In the genomic region with DNA sequence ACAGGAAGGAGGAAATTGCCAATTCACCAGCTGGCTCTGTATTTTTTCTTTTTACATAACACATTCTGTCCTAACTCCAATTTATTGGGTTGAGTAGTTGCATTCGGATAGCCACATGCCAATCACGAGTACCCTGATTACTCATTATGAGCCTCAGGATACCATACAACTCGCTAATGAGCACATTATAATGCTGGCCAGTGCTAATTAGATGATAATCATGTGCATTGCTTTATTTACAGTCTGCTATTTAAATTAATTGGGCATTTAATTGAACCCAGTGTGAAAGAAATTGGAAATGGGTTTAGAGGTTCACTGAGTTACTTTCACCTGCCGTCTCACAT, we compare ENCODE assay signal across 21 cellular contexts. TPM values are rescaled to one million over a fixed set of nuclear protein-coding genes. Genes with fewer than 3 reads are reported as not detected.
"Had no signal": no experiment of that assay in that cellular context is flagged by ENCODE, and none has a peak within 500 bp of the region (broad histone marks: within the 10 kb centered on the region; RNA-seq: fewer than 3 reads in every experiment).

No MANE protein-coding gene starts in this region.

- ATAC-seq: esophagus mucosa; gastrocnemius medialis; left lobe of liver; naive thymus-derived CD4-positive, alpha-beta T cell; psoas muscle; right lobe of liver had no signal

- H3K27ac Mint-ChIP-seq: naive thymus-derived CD4-positive, alpha-beta T cell; nephron progenitor cell; type B pancreatic cell had no signal

- H3K36me3 Mint-ChIP-seq: type B pancreatic cell had no signal

- H3K27me3 ChIP-seq: gastrocnemius medialis, right lobe of liver had no signal

- H3K4me3 ChIP-seq: coronary artery, gastrocnemius medialis, psoas muscle, right lobe of liver, stomach had no signal

- H3K4me3 Mint-ChIP-seq: naive thymus-derived CD4-positive, alpha-beta T cell; nephron progenitor cell; type B pancreatic cell had no signal

- H3K4me1 Mint-ChIP-seq: nephron progenitor cell had no signal

- H3K9me3 ChIP-seq: gastrocnemius medialis, psoas muscle, right lobe of liver had no signal

- H3K27ac ChIP-seq: coronary artery, gastrocnemius medialis, psoas muscle, right lobe of liver, stomach had no signal

- H3K36me3 ChIP-seq: gastrocnemius medialis, right lobe of liver, stomach had no signal

- DNase-seq: effector CD8-positive, alpha-beta T cell; gastrocnemius medialis; islet precursor cell; mammary epithelial cell; naive thymus-derived CD4-positive, alpha-beta T cell; nephron progenitor cell; psoas muscle; retina; right lobe of liver; stimulated activated CD4-positive, alpha-beta T cell treated with anti-CD3 and anti-CD28 coated beads, Interleukin-4, amount 100 ng/mL, for 1 hour; stimulated activated naive CD4-positive, alpha-beta T cell; stomach had no signal

RNA-seq across cellular contexts. Expression of gene G6PC2, which starts 15.2 kb away (rescaled TPM):
- total RNA-seq: dermis microvascular lymphatic vessel endothelial cell; esophagus mucosa; fibroblast of lung; gastrocnemius medialis; left lobe of liver; lower leg skin; mammary epithelial cell; mononuclear cell; naive thymus-derived CD4-positive, alpha-beta T cell; osteoblast; psoas muscle; right lobe of liver had no signal

RNA-seq across cellular contexts. Expression of gene SPC25, which starts 26.1 kb away (rescaled TPM):
- total RNA-seq: gastrocnemius medialis had no signal
